8 cellular contexts compared by ENCODE assay signal in genomic region chr10:61902448-61903183, GRCh38. TPM values are rescaled to one million over a fixed set of nuclear protein-coding genes. Genes with fewer than 3 reads are reported as not detected.
DNase-seq lines count a peak whose midpoint lies in the region; ATAC-seq and TF ChIP-seq lines count a peak whose summit lies in the region.

No MANE protein-coding gene starts in this region.

- intact Hi-C loops in left cardiac atrium (cut with DNase I) (loop anchor here (5.0 to 10.0 kb wide), 4 partner anchors 40 to 340 kb away; no protein-coding TSS in a partner anchor), aorta (cut with DNase I) (loop anchor here (2.0 to 5.0 kb wide), 8 partner anchors 40 to 328 kb away; no protein-coding TSS in a partner anchor)

- H3K23ac ChIP-seq in trophoblast cell (ENCODE audit: low read length), result no peak overlapping the region

- CTCF ChIA-PET in SK-N-SH (lab: Yijun Ruan, JAX), result interaction anchor here (0.6 to 6.9 kb wide), 17 partner anchors 11 to 761 kb away, joined by 3 to 36 read pairs (median 4); no protein-coding TSS in a partner anchor

- H3K4me3 ChIP-seq in SK-N-SH (ENCODE audit: low read depth in 2 of 2, low read length in 1 of 2) (peak overlapping the region; percentile 67 to 84), adipocyte (ENCODE audit: low read length) (peak overlapping the region; percentile 97), trophoblast cell (ENCODE audit: low read depth, low read length) (peak overlapping the region; percentile 87), aorta (ENCODE audit: low read length in 2 of 2) (peak overlapping the region; percentile 90 to 95)

- no peak overlapping the region for H4K12ac ChIP-seq in trophoblast cell (ENCODE audit: low read depth, low read length)

- H3K27ac ChIP-seq in SK-N-SH (ENCODE audit: low read depth in 2 of 2, low read length in 1 of 2) (peak overlapping the region; percentile 87 to 95), trophoblast cell (ENCODE audit: low read depth, low read length) (peak overlapping the region; percentile 65), aorta (ENCODE audit: low read depth in 1 of 2, low read length in 2 of 2) (peak overlapping the region; percentile 79 to 89)

- peak in 1 of 2 experiments; percentile 3; a peak in 1 of 4 replicates for TF ChIP-seq EP300 in SK-N-SH (IDR thresholded peaks at IDR 0.05; ENCODE audit: borderline replicate concordance in 1 of 2, low read depth in 1 of 2, low read length in 1 of 2)

- H3K4me1 ChIP-seq in SK-N-SH (ENCODE audit: control insufficient read depth in 1 of 2, insufficient read depth in 2 of 2, low read depth in 1 of 2, low read length in 1 of 2) (peaks cover 21 to 27% of the 10 kb centered on the region in 2 experiments; a peak in 3 of 4 replicates), adipocyte (ENCODE audit: control insufficient read depth, insufficient read depth, low read length) (peaks cover 41% of the 10 kb centered on the region), trophoblast cell (ENCODE audit: control insufficient read depth in 1 of 2, insufficient read depth in 2 of 2, low read length in 2 of 2) (no peaks in the 10 kb centered on the region), aorta (ENCODE audit: control insufficient read depth in 1 of 2, insufficient read depth in 2 of 2, low read length in 2 of 2) (peaks cover 2 to 3% of the 10 kb centered on the region in 2 donors)

- H3K9ac ChIP-seq in SK-N-SH (peak overlapping the region; percentile 87), adipocyte (ENCODE audit: low read length) (peak overlapping the region; percentile 98), trophoblast cell (ENCODE audit: low read length) (peak overlapping the region; percentile 76)

- H3K79me2 ChIP-seq in SK-N-SH (ENCODE audit: insufficient read depth) (peaks cover 57% of the 10 kb centered on the region), trophoblast cell (ENCODE audit: control insufficient read depth, insufficient read depth, low read length, poor library complexity) (peaks cover 2% of the 10 kb centered on the region)

- TF ChIP-seq RAD21 in SK-N-SH (IDR thresholded peaks at IDR 0.05; ENCODE audit: low read length), result peak; percentile 75

- WGBS in SK-N-SH (ENCODE audit: low lambda C conversion rate), result under 1% methylated on average over 17 of the region's 24 CpGs
- WGBS in trophoblast cell (ENCODE audit: extremely low coverage, insufficient coverage, insufficient read length), result no CpG with 5 or more reads among the region's 24 CpGs
- WGBS in aorta, 2 donors, result 0 to 1% methylated on average over 23 to 24 of the region's 24 CpGs

- peak; percentile 21 for DNase-seq in NCI-H1694 treated with DMSO at 0.1 percent for 48 hours (lab: John Stamatoyannopoulos, UW)
- DNase-seq in NCI-H1694 (lab: John Stamatoyannopoulos, UW), result no peak
- DNase-seq in HPDE6-E6E7 (ENCODE audit: extremely low spot score), result peak; percentile 45
- peak; percentile 62 for DNase-seq in SK-N-SH
- DNase-seq in adipocyte (ENCODE audit: low read depth), result peak; percentile 78
- DNase-seq in left cardiac atrium, result peak; percentile 42
- peak; percentile 58 to 74 for DNase-seq in trophoblast cell
- DNase-seq in aorta, result peak in 1 of 2 donors; percentile 64

- H2BK5ac ChIP-seq in trophoblast cell (ENCODE audit: low read depth, low read length, poor library complexity), result no peak overlapping the region

- H3K14ac ChIP-seq in trophoblast cell (ENCODE audit: low read length), result no peak overlapping the region

- POLR2A ChIA-PET in SK-N-SH (lab: Yijun Ruan, JAX), result no interaction called here

- H3K36me3 ChIP-seq in SK-N-SH (replicated peaks in 1 of 2; ENCODE audit: control insufficient read depth in 1 of 2, insufficient read depth in 2 of 2, low read length in 1 of 2) (peaks cover 3 to 8% of the 10 kb centered on the region in 2 experiments), adipocyte (ENCODE audit: control insufficient read depth, insufficient read depth, low read length, severe bottlenecking) (no peaks in the 10 kb centered on the region), trophoblast cell (ENCODE audit: control insufficient read depth in 1 of 2, insufficient read depth in 2 of 2, low read length in 2 of 2) (no peaks in the 10 kb centered on the region), aorta (ENCODE audit: control insufficient read depth in 1 of 2, insufficient read depth in 2 of 2, low read length in 1 of 2) (no peaks in the 10 kb centered on the region)

- no peaks in the 10 kb centered on the region for H4K20me1 ChIP-seq in SK-N-SH (ENCODE audit: insufficient read depth)

- H3K9me2 ChIP-seq in SK-N-SH, result no peaks in the 10 kb centered on the region

- H3K27me3 ChIP-seq in SK-N-SH (ENCODE audit: insufficient read depth) (no peaks in the 10 kb centered on the region), adipocyte (replicated peaks; ENCODE audit: control insufficient read depth, insufficient read depth, low read length) (no peaks in the 10 kb centered on the region), trophoblast cell (ENCODE audit: insufficient read depth, low read length) (no peaks in the 10 kb centered on the region), aorta (ENCODE audit: control insufficient read depth in 1 of 2, insufficient read depth in 2 of 2, low read length in 1 of 2) (no peaks in the 10 kb centered on the region)

- H3K4me2 ChIP-seq in SK-N-SH, result peak overlapping the region; percentile 91
- H3K4me2 ChIP-seq in trophoblast cell (ENCODE audit: low read length), result peak overlapping the region; percentile 95

- no peak overlapping the region for H3K4ac ChIP-seq in trophoblast cell (ENCODE audit: low read depth, low read length)

- no peak overlapping the region for H2BK12ac ChIP-seq in trophoblast cell (ENCODE audit: low read length)

- no peak overlapping the region for H4K91ac ChIP-seq in trophoblast cell (ENCODE audit: low read depth, low read length)

- TF ChIP-seq CTCF in SK-N-SH (IDR thresholded peaks at IDR 0.05), result peak; percentile 49

- H2BK120ac ChIP-seq in trophoblast cell (ENCODE audit: insufficient read depth, low read length, poor library complexity), result no peak overlapping the region

- no peaks in the 10 kb centered on the region for H3K9me3 ChIP-seq in SK-N-SH
- no peaks in the 10 kb centered on the region for H3K9me3 ChIP-seq in adipocyte (ENCODE audit: control insufficient read depth, low read length)
- no peaks in the 10 kb centered on the region for H3K9me3 ChIP-seq in trophoblast cell (ENCODE audit: insufficient read depth, low read depth, low read length)
- H3K9me3 ChIP-seq in aorta (ENCODE audit: control insufficient read depth, low read length), result no peaks in the 10 kb centered on the region

- no peak overlapping the region for H2AK5ac ChIP-seq in trophoblast cell (ENCODE audit: low read length)

- ATAC-seq in left cardiac atrium, result peak; percentile 27 to 32
- ATAC-seq in aorta (ENCODE audit: low FRiP score), result peak; percentile 71

- peaks cover 13% of the 10 kb centered on the region for H3K79me1 ChIP-seq in trophoblast cell (ENCODE audit: low read length)

- no peak overlapping the region for H4K8ac ChIP-seq in trophoblast cell (ENCODE audit: low read depth, low read length)

- H2AFZ ChIP-seq in SK-N-SH (ENCODE audit: low read depth) (peak overlapping the region; percentile 64), trophoblast cell (ENCODE audit: insufficient read depth, low read length, poor library complexity) (no peak overlapping the region)

- H3F3A ChIP-seq in SK-N-SH (replicated peaks; ENCODE audit: insufficient read depth), result peaks cover 31% of the 10 kb centered on the region

- no peak overlapping the region for H3K18ac ChIP-seq in trophoblast cell (ENCODE audit: low read length)

TF ChIP-seq in SK-N-SH, 30 proteins besides CTCF, POLR2A, EP300 and RAD21:
- TF ChIP-seq TCF12 (IDR thresholded peaks at IDR 0.05) (0 out of 2 replicates have a peak, but pooled peaks have one; percentile 15), YY1 (IDR thresholded peaks at IDR 0.05; ENCODE audit: low read depth) (no peak), MXI1 (IDR thresholded peaks at IDR 0.05; ENCODE audit: low read depth, low read length) (peak; percentile 57; the same call in 1 of the 2 replicates), SMC3 (IDR thresholded peaks at IDR 0.05; ENCODE audit: low read depth, low read length) (peak; percentile 24; the same call in 1 of the 2 replicates), ZBTB33 (IDR thresholded peaks at IDR 0.05; ENCODE audit: borderline replicate concordance, low read depth) (no peak), SIN3A (IDR thresholded peaks at IDR 0.05; ENCODE audit: borderline replicate concordance, low read depth, low read length) (peak; percentile 61; the same call in 1 of the 2 replicates)

RNA-seq across cellular contexts. Expression of gene ARID5B, which starts 1.1 kb away (rescaled TPM):
- 10.9 and 18.4 TPM in 2 replicates for polyA plus RNA-seq in SK-N-SH (2012; rRNA removed)
- 12.7 and 13.2 TPM in 2 replicates for polyA plus RNA-seq in SK-N-SH (2012; cell fraction: cytosol; rRNA removed)
- 12.0 and 22.4 TPM in 2 replicates for polyA plus RNA-seq in SK-N-SH (2012; cell fraction: nucleus; rRNA removed)
- 10 to 100 TPM; 36.5 to 37.9 TPM for total RNA-seq in left cardiac atrium
- 33.3 and 34.0 TPM in 2 replicates for polyA plus RNA-seq in trophoblast cell (2013)
- 100 to 1,000 TPM in 1 of 2 donors, 10 to 100 TPM in 1; 66.2 to 143 TPM for total RNA-seq in aorta
- polyA plus RNA-seq in aorta, result 10 to 100 TPM in 1 of 2 donors, 1 to 10 TPM in 1; 7.8 to 33.2 TPM
